Comparison of ENCODE assay signal across 9 cellular contexts in the genomic region with DNA sequence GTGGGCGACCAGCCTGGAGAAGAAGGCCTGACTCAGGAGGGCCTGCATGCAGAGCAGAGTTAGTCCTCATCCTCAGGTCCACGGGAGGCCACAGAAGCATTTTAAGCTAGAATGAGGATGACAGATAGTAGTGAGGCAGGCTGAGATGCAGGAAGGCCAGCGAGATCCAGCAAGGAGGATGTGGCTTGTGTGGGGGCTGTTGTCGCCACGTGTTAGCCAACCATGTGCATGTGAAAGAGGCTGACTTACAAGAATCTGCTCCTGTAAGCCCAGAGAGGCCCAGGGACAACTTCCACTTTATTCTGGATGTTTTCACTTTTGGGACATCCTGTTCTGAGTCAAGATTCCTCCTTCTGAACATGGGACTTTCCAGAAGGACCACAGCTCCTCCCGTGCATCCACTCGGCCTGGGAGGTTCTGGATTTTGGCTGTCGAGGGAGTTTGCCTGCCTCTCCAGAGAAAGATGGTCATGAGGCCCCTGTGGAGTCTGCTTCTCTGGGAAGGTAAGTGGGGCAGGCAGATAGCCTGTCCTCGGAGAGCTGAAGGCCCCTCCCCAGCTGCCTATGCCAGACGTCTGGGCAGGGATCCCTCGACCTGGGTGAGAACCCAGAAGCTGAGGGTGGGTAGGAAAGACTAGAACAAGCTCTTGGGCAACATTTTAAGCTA. TPM values are rescaled to one million over a fixed set of nuclear protein-coding genes. Genes with fewer than 3 reads are reported as not detected.
A peak's percentile ranks its signal among the peaks of the same experiment; 100 is the strongest.
DNase-seq lines count a peak whose midpoint lies in the region; ATAC-seq, FAIRE-seq and TF ChIP-seq lines count a peak whose summit lies in the region.
"Had no signal": no experiment of that assay in that cellular context is flagged by ENCODE, and none has a peak within 500 bp of the region (broad histone marks: within the 10 kb centered on the region; RNA-seq: fewer than 3 reads in every experiment).

A gene (plus strand): TSS at position 438 of the 666 bp plus-strand sequence. CDS start 26 bp downstream, at position 464.

- peak within 1 kb of the TSS; percentile 83 for H3K27ac Mint-ChIP-seq in activated naive CD8-positive, alpha-beta T cell
- no peak within 1 kb of the TSS for H3K27ac Mint-ChIP-seq in GM23338

- no peak within 1 kb of the TSS for H3K4me3 ChIP-seq in DND-41 (ENCODE audit: low read depth in 1 of 2, low read length in 2 of 2)
- no peak within 1 kb of the TSS for H3K4me3 ChIP-seq in NB4 (ENCODE audit: low read depth, low read length)
- H3K4me3 ChIP-seq in pancreas: peak within 1 kb of the TSS in 1 of 4 donors; percentile 12
- H3K4me3 ChIP-seq in GM23338: no peak within 1 kb of the TSS

- no peak within 1 kb of the TSS for H3K9ac ChIP-seq in DND-41 (ENCODE audit: low read depth, low read length)

- H3K4me1 ChIP-seq in DND-41 (ENCODE audit: insufficient read depth, low read length): peaks cover 8% of the 10 kb centered on the region
- H3K4me1 ChIP-seq in pancreas: no peaks in the 10 kb centered on the region
- H3K4me1 ChIP-seq in GM23338 (ENCODE audit: insufficient read depth): no peaks in the 10 kb centered on the region; the same call in 1 of the 2 replicates

- FAIRE-seq in pancreas (lab: Jason Lieb, UNC): no peak
- FAIRE-seq: TTC549 had no signal

- no peaks in the 10 kb centered on the region for H3K27me3 ChIP-seq in DND-41 (ENCODE audit: insufficient read depth, low read length, poor library complexity)
- no peaks in the 10 kb centered on the region for H3K27me3 ChIP-seq in pancreas
- no peaks in the 10 kb centered on the region for H3K27me3 ChIP-seq in GM23338 (ENCODE audit: insufficient read depth)

- TF ChIP-seq POLR2A in NB4 (IDR thresholded peaks at IDR 0.05; ENCODE audit: extremely low read depth, insufficient read length): no peak

- no peaks in the 10 kb centered on the region for H4K20me1 ChIP-seq in DND-41 (ENCODE audit: insufficient read depth, low read length)
- H4K20me1 ChIP-seq in GM23338 (replicated peaks; ENCODE audit: insufficient read depth): no peaks in the 10 kb centered on the region

- H3K4me1 Mint-ChIP-seq in activated naive CD8-positive, alpha-beta T cell (ENCODE audit: low read depth): peaks cover 55% of the 10 kb centered on the region
- peaks cover 6% of the 10 kb centered on the region; the same call in 2 of the 3 replicates for H3K4me1 Mint-ChIP-seq in GM23338

- H3K27me3 Mint-ChIP-seq in activated naive CD8-positive, alpha-beta T cell: no peaks in the 10 kb centered on the region
- peaks cover 8% of the 10 kb centered on the region for H3K27me3 Mint-ChIP-seq in GM23338 (ENCODE audit: insufficient read depth, low read depth, poor library complexity)

- no peak within 1 kb of the TSS for H3K27ac ChIP-seq in DND-41 (ENCODE audit: low read length)
- peak within 1 kb of the TSS in 1 of 4 donors; percentile 34 for H3K27ac ChIP-seq in pancreas
- H3K27ac ChIP-seq in GM23338 (ENCODE audit: low read depth): no peak within 1 kb of the TSS

- no peaks in the 10 kb centered on the region for H3F3A ChIP-seq in GM23338 (replicated peaks; ENCODE audit: low read depth)

- TF ChIP-seq CTCF in DND-41 (IDR thresholded peaks at IDR 0.05; ENCODE audit: borderline replicate concordance, extremely low read depth, low read length, poor library complexity, severe bottlenecking): no peak
- TF ChIP-seq CTCF in NB4 (IDR thresholded peaks at IDR 0.05; ENCODE audit: low read depth, low read length): no peak
- no peak for TF ChIP-seq CTCF in pancreas (IDR thresholded peaks at IDR 0.05)
- TF ChIP-seq CTCF in GM23338 (conservative IDR thresholded peaks at IDR 0.05; ENCODE audit: low read depth in 2 of 2): no peak

- CTCF ChIA-PET in HEK293T (lab: Yijun Ruan, JAX): interaction anchor here (0.6 kb wide), 1 partner anchor 119 kb away, joined by 3 read pairs; a partner anchor contains a TSS

- H3K9me3 ChIP-seq in DND-41 (ENCODE audit: insufficient read depth, low read length, severe bottlenecking) (no peaks in the 10 kb centered on the region), pancreas (no peaks in the 10 kb centered on the region)

- ATAC-seq in DND-41 (ENCODE audit: insufficient read depth, low read depth) (peak; percentile 86), pancreas (peak in 3 of 4 donors; percentile 40 to 71 (median 67)), GM23338 (no peak), GM21825 (IDR thresholded peaks at IDR 0.05; ENCODE audit: unreplicated experiment) (no peak)

- H2AFZ ChIP-seq in DND-41 (ENCODE audit: low read depth, low read length) (no peak within 1 kb of the TSS), GM23338 (no peak within 1 kb of the TSS)

- no peaks in the 10 kb centered on the region for H3K9me2 ChIP-seq in GM23338 (ENCODE audit: insufficient read depth)

- H3K9me3 Mint-ChIP-seq in activated naive CD8-positive, alpha-beta T cell (ENCODE audit: low read depth): no peaks in the 10 kb centered on the region
- no peaks in the 10 kb centered on the region; the same call in 1 of the 3 replicates for H3K9me3 Mint-ChIP-seq in GM23338

- DNase-seq in DND-41: peak; percentile 65
- DNase-seq in NB4 (ENCODE audit: low read depth): peak; percentile 85
- DNase-seq in pancreas: peak in 1 of 6 donors; percentile 42
- no peak for DNase-seq in GM23338 (ENCODE audit: low spot score)
- no peak for DNase-seq in 8988T
- DNase-seq in HEK293T (ENCODE audit: extremely low spot score): no peak

- H3K36me3 ChIP-seq in DND-41 (ENCODE audit: insufficient read depth, low read length) (no peaks in the 10 kb centered on the region), pancreas (no peaks in the 10 kb centered on the region), GM23338 (ENCODE audit: insufficient read depth) (no peaks in the 10 kb centered on the region)

- H3K4me3 Mint-ChIP-seq in activated naive CD8-positive, alpha-beta T cell: peak within 1 kb of the TSS; percentile 64
- no peak within 1 kb of the TSS for H3K4me3 Mint-ChIP-seq in GM23338

- H3K36me3 Mint-ChIP-seq in activated naive CD8-positive, alpha-beta T cell: no peaks in the 10 kb centered on the region
- H3K36me3 Mint-ChIP-seq in GM23338 (ENCODE audit: low read depth): no peaks in the 10 kb centered on the region

- POLR2A ChIA-PET in HEK293T (lab: Yijun Ruan, JAX): no interaction called here

- WGBS in pancreas, 2 donors: 62 to 75% methylated on average over 11 of the region's 11 CpGs

- H3K4me2 ChIP-seq in DND-41 (ENCODE audit: insufficient read depth, low read length) (no peak within 1 kb of the TSS), GM23338 (no peak within 1 kb of the TSS)

- intact Hi-C loops in pancreas (cut with DNase I): no loop called here

- H3K79me2 ChIP-seq in DND-41 (ENCODE audit: insufficient read depth, low read length): no peaks in the 10 kb centered on the region
- H3K79me2 ChIP-seq in GM23338 (replicated peaks; ENCODE audit: insufficient read depth): no peaks in the 10 kb centered on the region

TF ChIP-seq in GM23338, 12 proteins besides CTCF, POLR2A, EP300 and RAD21 (continues in another document):
- TF ChIP-seq CREB1 (CRISPR knock-in tag; IDR thresholded peaks at IDR 0.05; ENCODE audit: low read depth) (no peak), EZH2phosphoT487 (IDR thresholded peaks at IDR 0.05; ENCODE audit: unreplicated experiment) (no peak), NANOG (IDR thresholded peaks at IDR 0.05; ENCODE audit: borderline replicate concordance) (no peak), ZNF114 (CRISPR knock-in tag; IDR thresholded peaks at IDR 0.05) (no peak), JUNB (IDR thresholded peaks at IDR 0.05; ENCODE audit: unreplicated experiment) (no peak), ZNF331 (CRISPR knock-in tag; IDR thresholded peaks at IDR 0.05; ENCODE audit: low read depth) (no peak)
- TF ChIP-seq, protein P1, sequence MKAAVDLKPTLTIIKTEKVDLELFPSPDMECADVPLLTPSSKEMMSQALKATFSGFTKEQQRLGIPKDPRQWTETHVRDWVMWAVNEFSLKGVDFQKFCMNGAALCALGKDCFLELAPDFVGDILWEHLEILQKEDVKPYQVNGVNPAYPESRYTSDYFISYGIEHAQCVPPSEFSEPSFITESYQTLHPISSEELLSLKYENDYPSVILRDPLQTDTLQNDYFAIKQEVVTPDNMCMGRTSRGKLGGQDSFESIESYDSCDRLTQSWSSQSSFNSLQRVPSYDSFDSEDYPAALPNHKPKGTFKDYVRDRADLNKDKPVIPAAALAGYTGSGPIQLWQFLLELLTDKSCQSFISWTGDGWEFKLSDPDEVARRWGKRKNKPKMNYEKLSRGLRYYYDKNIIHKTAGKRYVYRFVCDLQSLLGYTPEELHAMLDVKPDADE (IDR thresholded peaks at IDR 0.05): no peak

TF ChIP-seq in HEK293T, 16 proteins besides CTCF, POLR2A, EP300 and RAD21:
- TF ChIP-seq HDGF (IDR thresholded peaks at IDR 0.05; ENCODE audit: borderline replicate concordance) (no peak), NFRKB (IDR thresholded peaks at IDR 0.05) (no peak), SP1 (IDR thresholded peaks at IDR 0.05) (no peak)
- TF ChIP-seq, protein P2, sequence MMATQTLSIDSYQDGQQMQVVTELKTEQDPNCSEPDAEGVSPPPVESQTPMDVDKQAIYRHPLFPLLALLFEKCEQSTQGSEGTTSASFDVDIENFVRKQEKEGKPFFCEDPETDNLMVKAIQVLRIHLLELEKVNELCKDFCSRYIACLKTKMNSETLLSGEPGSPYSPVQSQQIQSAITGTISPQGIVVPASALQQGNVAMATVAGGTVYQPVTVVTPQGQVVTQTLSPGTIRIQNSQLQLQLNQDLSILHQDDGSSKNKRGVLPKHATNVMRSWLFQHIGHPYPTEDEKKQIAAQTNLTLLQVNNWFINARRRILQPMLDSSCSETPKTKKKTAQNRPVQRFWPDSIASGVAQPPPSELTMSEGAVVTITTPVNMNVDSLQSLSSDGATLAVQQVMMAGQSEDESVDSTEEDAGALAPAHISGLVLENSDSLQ (IDR thresholded peaks at IDR 0.05): no peak

RNA-seq across cellular contexts. Expression of the gene that starts here (rescaled TPM):
- 1 to 10 TPM in 3 of 6 donors, under 1 TPM in 2, not detected in 1; 0.38 to 8.8 (median 1.7) TPM for total RNA-seq in pancreas
- under 1 TPM; 0.45 to 0.46 TPM for polyA plus RNA-seq in pancreas
- not detected in 2 replicates for total RNA-seq in GM23338 (2014; rRNA removed; shearing (Covaris generic))
- not detected in 2 replicates for polyA plus RNA-seq in GM23338 (2016; fragmentation: Nextera tagmentation; extraction: Ambion mirVana)

Comparison
In these comparisons a context has a peak if more than half of its experiments do, and no peak if none do; other contexts are left out.
1. ATAC-seq: peak in DND-41 (single experiment) and pancreas (3 of 4); none in GM23338 (single experiment) and GM21825 (single experiment).
2. DNase-seq: peak in DND-41 (single experiment) and NB4 (single experiment); none in GM23338 (single experiment), 8988T (single experiment) and HEK293T (single experiment).